Comparison of ENCODE assay signal across 22 cellular contexts in the genomic region with DNA sequence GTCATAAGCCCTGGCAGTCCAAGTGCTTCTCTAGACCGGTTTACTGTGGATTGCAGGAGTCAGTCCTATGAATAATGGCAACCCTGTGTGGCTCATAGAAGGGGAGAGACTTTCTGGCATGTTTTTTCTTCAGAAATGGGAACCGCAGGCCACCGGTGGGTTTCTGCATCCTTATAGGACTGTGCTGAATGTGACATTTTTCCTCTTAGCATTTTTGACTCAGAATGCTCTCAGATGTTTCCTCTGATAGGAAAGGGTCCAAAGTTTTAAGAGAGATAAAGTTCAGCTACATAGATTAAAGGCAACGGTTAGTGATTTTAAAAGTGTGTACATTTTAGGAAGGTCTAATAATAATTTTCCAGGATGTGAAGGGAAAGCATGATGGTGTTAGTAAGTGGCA. TPM values are rescaled to one million over a fixed set of nuclear protein-coding genes. Genes with fewer than 3 reads are reported as not detected.
DNase-seq lines count a peak whose midpoint lies in the region; ATAC-seq, FAIRE-seq and TF ChIP-seq lines count a peak whose summit lies in the region.
"Had no signal": no experiment of that assay in that cellular context is flagged by ENCODE, and none has a peak within 500 bp of the region (broad histone marks: within the 10 kb centered on the region; RNA-seq: fewer than 3 reads in every experiment).

No MANE protein-coding gene starts in this region.

- POLR2A ChIA-PET in A673 (lab: Charles Lee; ENCODE audit: low non-redundant PET): no interaction called here
- POLR2A ChIA-PET in K562 (lab: Yijun Ruan, JAX): interaction anchor here (1.6 kb wide), 1 partner anchor 11 kb away, joined by 4 read pairs; no protein-coding TSS in a partner anchor

- H3K4me1 ChIP-seq in A673 (ENCODE audit: insufficient read depth, low read length, poor library complexity, severe bottlenecking) (peaks cover 41% of the 10 kb centered on the region), K562 (replicated peaks in 1 of 2; ENCODE audit: control insufficient read depth in 2 of 2, insufficient read depth in 2 of 2, low read length in 2 of 2) (peaks cover 7 to 33% of the 10 kb centered on the region in 2 experiments; a peak in 3 of 5 replicates), transverse colon (peaks cover 0 to 24% (median 19%) of the 10 kb centered on the region in 4 donors), BE2C (peaks cover 32% of the 10 kb centered on the region)

- TF ChIP-seq RAD21 in K562 (CRISPR knock-in tag; conservative IDR thresholded peaks at IDR 0.05 in 1 of 2, IDR thresholded peaks at IDR 0.05 in 1 of 2): no peak

- H3K27ac ChIP-seq in A673 (ENCODE audit: low read depth, low read length, poor library complexity, severe bottlenecking) (peak overlapping the region; percentile 51), K562 (ENCODE audit: extremely low read depth, low read depth, low read length) (no peak overlapping the region), transverse colon (no peak overlapping the region)
- H3K27ac ChIP-seq: KMS-11 had no signal

- WGBS in K562 (ENCODE audit: insufficient coverage, low coverage, missing lambda C conversion rate): 0% methylated on average over 4 of the region's 4 CpGs
- 41 to 52% methylated on average over 4 of the region's 4 CpGs for WGBS in transverse colon (ENCODE audit: low coverage in 1 of 2), 2 donors

- CTCF ChIA-PET in A673 (lab: Charles Lee): no interaction called here
- CTCF ChIA-PET in K562 (lab: Yijun Ruan, JAX; ENCODE audit: low intra/inter-chr PET ratio): no interaction called here

- H3K4me2 ChIP-seq in K562 (ENCODE audit: insufficient read depth, low read length): no peak overlapping the region
- H3K4me2 ChIP-seq: KMS-11 had no signal

- H3K9me3 ChIP-seq in A673 (ENCODE audit: low read depth, low read length, poor library complexity, severe bottlenecking) (no peaks in the 10 kb centered on the region), K562 (replicated peaks; ENCODE audit: control insufficient read depth, insufficient read depth, low read depth, low read length) (no peaks in the 10 kb centered on the region), transverse colon (no peaks in the 10 kb centered on the region), BE2C (no peaks in the 10 kb centered on the region)
- H3K9me3 ChIP-seq: upper lobe of left lung had no signal

- intact Hi-C loops in A673 (cut with micrococcal nuclease; ENCODE audit: unreplicated experiment) (no loop called here), K562 (cut with micrococcal nuclease) (no loop called here), transverse colon (cut with DNase I; ENCODE audit: low total_unique reads) (no loop called here)

- H3K36me3 ChIP-seq in A673 (ENCODE audit: insufficient read depth, low read length, poor library complexity, severe bottlenecking) (peaks cover 95% of the 10 kb centered on the region), K562 (ENCODE audit: control insufficient read depth, insufficient read depth, low read length) (peaks cover 53% of the 10 kb centered on the region; the same call in 2 of the 3 replicates), transverse colon (no peaks in the 10 kb centered on the region), BE2C (peaks cover 9% of the 10 kb centered on the region)
- H3K36me3 ChIP-seq: upper lobe of left lung had no signal

- H3K4me3 ChIP-seq in A673 (ENCODE audit: low read depth, low read length, poor library complexity, severe bottlenecking) (peak overlapping the region; percentile 10), K562 (no peak overlapping the region), transverse colon (no peak overlapping the region), BE2C (ENCODE audit: low read depth, low read length) (no peak overlapping the region)
- H3K4me3 ChIP-seq: upper lobe of left lung had no signal

- no peak for DNase-seq in A673 (ENCODE audit: low spot score)
- peak; percentile 62 for DNase-seq in KBM-7
- DNase-seq in K562 (ENCODE audit: extremely low read depth in 1 of 4, low spot score in 3 of 4): no peak
- peak; percentile 5 to 75 for DNase-seq in lung microvascular endothelial cell (ENCODE audit: low read depth in 2 of 2)
- DNase-seq in transverse colon: no peak
- no peak for DNase-seq in BE2C
- DNase-seq: activated CD4-positive, alpha-beta T cell treated with anti-CD3 and anti-CD28 coated beads for 4 hours; activated CD8-positive, alpha-beta memory T cell treated with anti-CD3 and anti-CD28 coated beads, Interleukin-2, amount 50 U/mL, for 4 hours; activated naive CD8-positive, alpha-beta T cell treated with anti-CD3 and anti-CD28 coated beads, Interleukin-2, amount 10 ng/mL, durations not matched to agents 7 days and 5 days; CD4-positive, alpha-beta memory T cell; DMS53; GF-D8; NCI-H1092; NCI-H2081; NCI-H345; NCI-H82; retina; stimulated activated CD4-positive, alpha-beta T cell treated with anti-CD3 and anti-CD28 coated beads, Interleukin-4, amount 100 ng/mL, for 4 hours; T1000; upper lobe of left lung had no signal

- H3K9ac ChIP-seq in K562 (ENCODE audit: insufficient read depth in 1 of 2, low read depth in 2 of 2, low read length in 2 of 2): no peak overlapping the region; a peak in 1 of 4 replicates
- H3K9ac ChIP-seq: KMS-11 had no signal

- peak; percentile 55 for FAIRE-seq in K562 (lab: Jason Lieb, UNC)

- no peak for ATAC-seq in K562
- ATAC-seq in HG03442 (IDR thresholded peaks at IDR 0.05; ENCODE audit: unreplicated experiment): no peak

- no peaks in the 10 kb centered on the region for H3K9me1 ChIP-seq in K562 (ENCODE audit: control insufficient read depth, insufficient read depth, low read length)

- TF ChIP-seq POLR2A in K562 (conservative IDR thresholded peaks at IDR 0.05): no peak
- no peak for TF ChIP-seq POLR2A in transverse colon (IDR thresholded peaks at IDR 0.05)

- no peaks in the 10 kb centered on the region for H4K20me1 ChIP-seq in K562 (replicated peaks; ENCODE audit: control insufficient read depth, insufficient read depth, low read length)

- TF ChIP-seq CTCF in A673 (conservative IDR thresholded peaks at IDR 0.05; ENCODE audit: low read depth, low read length) (no peak), K562 (IDR thresholded peaks at IDR 0.05 in 2 of 3, conservative IDR thresholded peaks at IDR 0.05 in 1 of 3; ENCODE audit: insufficient read depth in 2 of 3, low read depth in 1 of 3, low read length in 3 of 3) (no peak), transverse colon (IDR thresholded peaks at IDR 0.05) (no peak), BE2C (IDR thresholded peaks at IDR 0.05; ENCODE audit: low read depth, low read length) (no peak)

- TF ChIP-seq EP300 in K562 (IDR thresholded peaks at IDR 0.05; ENCODE audit: low read length) (no peak), transverse colon (IDR thresholded peaks at IDR 0.05; ENCODE audit: low read depth) (no peak)

- no TSS peak for BruUV-seq in A673 (replicated peaks; lab: Mats Ljungman, UMichigan)
- no TSS peak for BruUV-seq in K562 (replicated peaks; lab: Mats Ljungman, UMichigan)

- no peak overlapping the region for H2AFZ ChIP-seq in K562 (ENCODE audit: low read depth, low read length)

- H3K27me3 ChIP-seq in A673 (replicated peaks; ENCODE audit: insufficient read depth, low read depth, low read length, poor library complexity) (no peaks in the 10 kb centered on the region), K562 (ENCODE audit: control insufficient read depth in 2 of 2, insufficient read depth in 2 of 2, low read length in 2 of 2) (no peaks in the 10 kb centered on the region), transverse colon (no peaks in the 10 kb centered on the region), BE2C (no peaks in the 10 kb centered on the region)
- H3K27me3 ChIP-seq: upper lobe of left lung had no signal

- in situ Hi-C loops in KBM-7 (cut with MboI; ENCODE audit: low pct_unique_long_range_greater_than_20kb, low sequenced_read_pairs) (no loop called here), K562 (cut with MboI) (no loop called here), transverse colon (cut with MboI; ENCODE audit: low pct_ligation_motif_present in 1 of 4, low pct_unique_long_range_greater_than_20kb in 1 of 4, low sequenced_read_pairs in 3 of 4) (loop anchor here in 1 of 4 donors (25.0 kb wide), 1 partner anchor 108 kb away; no protein-coding TSS in a partner anchor)

- H3K79me2 ChIP-seq in K562 (ENCODE audit: control insufficient read depth, insufficient read depth, low read length): peaks cover 63% of the 10 kb centered on the region

TF ChIP-seq in K562, 482 proteins besides CTCF, POLR2A, EP300 and RAD21 (continues in another document):
- TF ChIP-seq, protein P1, sequence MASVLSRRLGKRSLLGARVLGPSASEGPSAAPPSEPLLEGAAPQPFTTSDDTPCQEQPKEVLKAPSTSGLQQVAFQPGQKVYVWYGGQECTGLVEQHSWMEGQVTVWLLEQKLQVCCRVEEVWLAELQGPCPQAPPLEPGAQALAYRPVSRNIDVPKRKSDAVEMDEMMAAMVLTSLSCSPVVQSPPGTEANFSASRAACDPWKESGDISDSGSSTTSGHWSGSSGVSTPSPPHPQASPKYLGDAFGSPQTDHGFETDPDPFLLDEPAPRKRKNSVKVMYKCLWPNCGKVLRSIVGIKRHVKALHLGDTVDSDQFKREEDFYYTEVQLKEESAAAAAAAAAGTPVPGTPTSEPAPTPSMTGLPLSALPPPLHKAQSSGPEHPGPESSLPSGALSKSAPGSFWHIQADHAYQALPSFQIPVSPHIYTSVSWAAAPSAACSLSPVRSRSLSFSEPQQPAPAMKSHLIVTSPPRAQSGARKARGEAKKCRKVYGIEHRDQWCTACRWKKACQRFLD (CRISPR knock-in tag; IDR thresholded peaks at IDR 0.05): no peak

RNA-seq across cellular contexts. Expression of a gene that starts 6.3 kb away (rescaled TPM):
- 380 and 386 TPM in 2 replicates for total RNA-seq in A673 (2021)
- total RNA-seq in K562 (2011; cell fraction: chromatin; rRNA removed; ENCODE audit: low replicate concordance): 163 and 217 TPM in 2 replicates
- total RNA-seq in K562 (2011; cell fraction: nucleolus; rRNA removed): 76.1 and 78.2 TPM in 2 replicates
- total RNA-seq in K562 (2011; cell fraction: nucleoplasm; rRNA removed): 82.8 and 97.2 TPM in 2 replicates
- 13.3 and 16.5 TPM in 2 replicates for total RNA-seq in K562 (2014; rRNA removed)
- 11.7 and 13.4 TPM in 2 replicates for total RNA-seq in K562 (2014; rRNA removed; fragmentation: Illumina TruSeq; extraction: Trizol)
- 13.8 and 18.3 TPM in 2 replicates for total RNA-seq in K562 (2015; rRNA removed; fragmentation: Illumina TruSeq; extraction: Trizol)
- 24.4 and 27.5 TPM in 2 replicates for total RNA-seq in K562 (2021)
- polyA plus RNA-seq in K562 (2011; rRNA removed): 26.4 and 28.2 TPM in 2 replicates
- polyA plus RNA-seq in K562 (2011; cell fraction: cytosol; rRNA removed): 15.2 and 15.5 TPM in 2 replicates
- 89.0 and 97.1 TPM in 2 replicates for polyA plus RNA-seq in K562 (2011; cell fraction: nucleus; rRNA removed)
- polyA plus RNA-seq in K562 (2012): 19.8 and 27.2 TPM in 2 replicates
- polyA plus RNA-seq in K562 (2014; fragmentation: Illumina TruSeq; extraction: Trizol): 15.8 and 16.5 TPM in 2 replicates
- polyA plus RNA-seq in K562 (2014; fragmentation: Nextera tagmentation; extraction: Ambion mirVana): 1 to 10 TPM; 1.7 to 2.3 TPM
- 14.3 and 17.9 TPM in 2 replicates for polyA plus RNA-seq in K562 (2014; rRNA removed)
- 53.9 and 65.5 TPM in 2 replicates for polyA minus RNA-seq in K562 (2011; rRNA and poly(A)+ RNA removed)
- 19.3 and 20.4 TPM in 2 replicates for polyA minus RNA-seq in K562 (2011; cell fraction: cytosol; rRNA and poly(A)+ RNA removed)
- polyA minus RNA-seq in K562 (2011; cell fraction: nucleus; rRNA and poly(A)+ RNA removed): 82.0 and 106 TPM in 2 replicates
- total RNA-seq in lung microvascular endothelial cell: 21.1 and 36.9 TPM in 2 replicates
- 10 to 100 TPM; 14.5 to 28.3 (median 20.7) TPM for total RNA-seq in transverse colon
- polyA plus RNA-seq in BE2C (2012; ENCODE audit: insufficient read depth, insufficient read length, low read depth): 27.7 TPM
- polyA plus RNA-seq: CD4-positive, alpha-beta memory T cell had no signal

Comparison
In these comparisons a context has a peak if more than half of its experiments do, and no peak if none do; other contexts are left out.
1. DNase-seq: peak in KBM-7 (single experiment) and lung microvascular endothelial cell (2 of 2); none in A673 (single experiment), K562 (0 of 4), transverse colon (single experiment) and BE2C (single experiment).